Comparison of ENCODE assay signal across 25 cellular contexts in genomic region chr10:96317067-96317833, GRCh38. TPM values are rescaled to one million over a fixed set of nuclear protein-coding genes. Genes with fewer than 3 reads are reported as not detected.
DNase-seq lines count a peak whose midpoint lies in the region; ATAC-seq, FAIRE-seq and TF ChIP-seq lines count a peak whose summit lies in the region.
"Had no signal": no experiment of that assay in that cellular context is flagged by ENCODE, and none has a peak within 500 bp of the region (broad histone marks: within the 10 kb centered on the region; RNA-seq: fewer than 3 reads in every experiment).

No MANE protein-coding gene starts in this region.

- no peaks in the 10 kb centered on the region for H3F3A ChIP-seq in OCI-LY1 (ENCODE audit: insufficient read depth, low read length)

- POLR2A ChIA-PET in K562 (lab: Yijun Ruan, JAX): interaction anchor here (1.7 kb wide), 1 partner anchor 11 kb away, joined by 7 read pairs; no protein-coding TSS in a partner anchor

- H3K27ac ChIP-seq in C4-2B (no peak overlapping the region), OCI-LY1 (ENCODE audit: low read depth, low read length, poor library complexity, severe bottlenecking) (no peak overlapping the region), K562 (ENCODE audit: extremely low read depth, low read depth, low read length) (no peak overlapping the region)
- H3K27ac ChIP-seq: GM23248, KMS-11 had no signal

- H3K4me3 ChIP-seq in OCI-LY1 (ENCODE audit: low read depth, low read length, poor library complexity, severe bottlenecking): no peak overlapping the region
- no peak overlapping the region for H3K4me3 ChIP-seq in K562
- H3K4me3 ChIP-seq: BLaER1 treated with 17β-estradiol and CSF1 and Interleukin-3, amounts not matched to agents 10 nM and 100 nM; GM23248 had no signal

- H3K9me3 ChIP-seq in OCI-LY1 (ENCODE audit: low read length) (no peaks in the 10 kb centered on the region), K562 (replicated peaks; ENCODE audit: control insufficient read depth, insufficient read depth, low read depth, low read length) (no peaks in the 10 kb centered on the region)
- H3K9me3 ChIP-seq: BLaER1 treated with 17β-estradiol and CSF1 and Interleukin-3, amounts not matched to agents 10 nM and 100 nM had no signal

- H3K36me3 ChIP-seq in OCI-LY1 (ENCODE audit: insufficient read depth, low read length) (no peaks in the 10 kb centered on the region), K562 (ENCODE audit: control insufficient read depth, insufficient read depth, low read length) (no peaks in the 10 kb centered on the region)

- intact Hi-C loops in K562 (cut with micrococcal nuclease): no loop called here

- no peak; the same call in 2 of the 3 replicates for ATAC-seq in K562
- ATAC-seq in GM19467 (IDR thresholded peaks at IDR 0.05; ENCODE audit: unreplicated experiment): no peak
- ATAC-seq: Right ventricle myocardium inferior had no signal

- H3K79me2 ChIP-seq in OCI-LY1 (ENCODE audit: insufficient read depth, low read length): no peaks in the 10 kb centered on the region
- no peaks in the 10 kb centered on the region for H3K79me2 ChIP-seq in K562 (ENCODE audit: control insufficient read depth, insufficient read depth, low read length)

- H3K9ac ChIP-seq in OCI-LY1 (ENCODE audit: low read length): no peak overlapping the region
- no peak overlapping the region for H3K9ac ChIP-seq in K562 (ENCODE audit: insufficient read depth in 1 of 2, low read depth in 2 of 2, low read length in 2 of 2)
- H3K9ac ChIP-seq: GM23248, KMS-11 had no signal

- H3K9me2 ChIP-seq in OCI-LY1 (ENCODE audit: low read depth, low read length): no peaks in the 10 kb centered on the region

- H3K27me3 ChIP-seq in OCI-LY1 (ENCODE audit: insufficient read depth, low read length): no peaks in the 10 kb centered on the region
- H3K27me3 ChIP-seq in K562 (ENCODE audit: control insufficient read depth in 2 of 2, insufficient read depth in 2 of 2, low read length in 2 of 2): peaks cover 4 to 13% of the 10 kb centered on the region in 2 experiments; a peak in 3 of 5 replicates
- H3K27me3 ChIP-seq: BLaER1 treated with 17β-estradiol and CSF1 and Interleukin-3, amounts not matched to agents 10 nM and 100 nM had no signal

- FAIRE-seq in GM19239 (lab: Jason Lieb, UNC) (peak; percentile 75), K562 (lab: Jason Lieb, UNC) (no peak)
- FAIRE-seq: D721Med had no signal

- DNase-seq in GM19239 (ENCODE audit: insufficient read length, low spot score): no peak
- DNase-seq in K562 (ENCODE audit: extremely low read depth in 1 of 4, low spot score in 3 of 4): no peak
- no peak for DNase-seq in NCI-H2107 treated with DMSO at 0.1 percent for 48 hours (lab: John Stamatoyannopoulos, UW; ENCODE audit: unreplicated experiment)
- DNase-seq in stimulated activated naive CD4-positive, alpha-beta T cell treated with Interleukin-2 at 50 U/mL for 16 hours (lab: John Stamatoyannopoulos, UW): no peak
- DNase-seq: CD8-positive, alpha-beta memory T cell; GM23248; NCI-H1048; NCI-H1436 treated with DMSO at 0.1 percent for 48 hours; NCI-H2029; NCI-H2171 treated with DMSO at 0.1 percent for 48 hours; NCI-H446; NCI-H526 treated with DMSO at 0.1 percent for 48 hours; SW 1271; T-helper 2 cell had no signal

- H3K4me2 ChIP-seq in OCI-LY1 (ENCODE audit: low read length) (no peak overlapping the region), K562 (ENCODE audit: insufficient read depth, low read length) (no peak overlapping the region)
- H3K4me2 ChIP-seq: KMS-11 had no signal

- no peak for TF ChIP-seq POLR2A in K562 (conservative IDR thresholded peaks at IDR 0.05)

- no peaks in the 10 kb centered on the region for H4K20me1 ChIP-seq in OCI-LY1 (ENCODE audit: insufficient read depth, low read length)
- H4K20me1 ChIP-seq in K562 (replicated peaks; ENCODE audit: control insufficient read depth, insufficient read depth, low read length): no peaks in the 10 kb centered on the region

- H3K9me1 ChIP-seq in K562 (ENCODE audit: control insufficient read depth, insufficient read depth, low read length): no peaks in the 10 kb centered on the region

- H2AFZ ChIP-seq in OCI-LY1 (ENCODE audit: low read length) (no peak overlapping the region), K562 (ENCODE audit: low read depth, low read length) (no peak overlapping the region)
- H2AFZ ChIP-seq: GM23248 had no signal

- in situ Hi-C loops in K562 (cut with MboI): no loop called here

- no TSS peak for BruUV-seq in K562 (replicated peaks; lab: Mats Ljungman, UMichigan)

- no peak for TF ChIP-seq RAD21 in K562 (CRISPR knock-in tag; conservative IDR thresholded peaks at IDR 0.05 in 1 of 2, IDR thresholded peaks at IDR 0.05 in 1 of 2)

- no peak for TF ChIP-seq EP300 in K562 (IDR thresholded peaks at IDR 0.05; ENCODE audit: low read length)

- H3K4me1 ChIP-seq in OCI-LY1 (ENCODE audit: insufficient read depth, low read length, severe bottlenecking) (peaks cover 19% of the 10 kb centered on the region), K562 (replicated peaks in 1 of 2; ENCODE audit: control insufficient read depth in 2 of 2, insufficient read depth in 2 of 2, low read length in 2 of 2) (no peaks in the 10 kb centered on the region)

- 4% methylated on average over 4 of the region's 4 CpGs for WGBS in K562 (ENCODE audit: insufficient coverage, low coverage, missing lambda C conversion rate)

- CTCF ChIA-PET in K562 (lab: Yijun Ruan, JAX; ENCODE audit: low intra/inter-chr PET ratio): interaction anchor here (1.0 kb wide), 1 partner anchor 300 kb away, joined by 3 read pairs; no protein-coding TSS in a partner anchor

- 0 out of 2 replicates have a peak, but pooled peaks have one; percentile 18 for TF ChIP-seq CTCF in C4-2B (conservative IDR thresholded peaks at IDR 0.05)
- TF ChIP-seq CTCF in OCI-LY1 (IDR thresholded peaks at IDR 0.05; ENCODE audit: low read length): 0 out of 2 replicates have a peak, but pooled peaks have one; percentile 21
- no peak for TF ChIP-seq CTCF in K562 (IDR thresholded peaks at IDR 0.05 in 2 of 3, conservative IDR thresholded peaks at IDR 0.05 in 1 of 3; ENCODE audit: insufficient read depth in 2 of 3, low read depth in 1 of 3, low read length in 3 of 3)

TF ChIP-seq in K562, 482 proteins besides CTCF, POLR2A, EP300 and RAD21 (continues in another document):
- no peak for TF ChIP-seq ZFP36 (IDR thresholded peaks at IDR 0.05; ENCODE audit: low read depth, low read length, partially characterized antibody)
- no peak for TF ChIP-seq BDP1 (IDR thresholded peaks at IDR 0.05; ENCODE audit: insufficient read depth, insufficient read length)

RNA-seq across cellular contexts. Expression of gene DNTT, which starts 13.0 kb away (rescaled TPM):
- total RNA-seq in K562 (2011; cell fraction: chromatin; rRNA removed; ENCODE audit: low replicate concordance): not detected in 2 replicates
- total RNA-seq in K562 (2011; cell fraction: nucleolus; rRNA removed): not detected in 2 replicates
- not detected in 2 replicates for total RNA-seq in K562 (2011; cell fraction: nucleoplasm; rRNA removed)
- not detected in 2 replicates for total RNA-seq in K562 (2014; rRNA removed)
- not detected in 2 replicates for total RNA-seq in K562 (2014; rRNA removed; fragmentation: Illumina TruSeq; extraction: Trizol)
- not detected in 2 replicates for total RNA-seq in K562 (2015; rRNA removed; fragmentation: Illumina TruSeq; extraction: Trizol)
- not detected in 2 replicates for total RNA-seq in K562 (2021)
- not detected in 2 replicates for polyA plus RNA-seq in K562 (2011; rRNA removed)
- not detected in 2 replicates for polyA plus RNA-seq in K562 (2011; cell fraction: cytosol; rRNA removed)
- not detected in 2 replicates for polyA plus RNA-seq in K562 (2011; cell fraction: nucleus; rRNA removed)
- polyA plus RNA-seq in K562 (2012): not detected in 2 replicates
- polyA plus RNA-seq in K562 (2014; fragmentation: Illumina TruSeq; extraction: Trizol): not detected in 2 replicates
- polyA plus RNA-seq in K562 (2014; fragmentation: Nextera tagmentation; extraction: Ambion mirVana): not detected
- polyA plus RNA-seq in K562 (2014; rRNA removed): not detected in 2 replicates
- not detected in 2 replicates for polyA minus RNA-seq in K562 (2011; rRNA and poly(A)+ RNA removed)
- not detected in 2 replicates for polyA minus RNA-seq in K562 (2011; cell fraction: cytosol; rRNA and poly(A)+ RNA removed)
- polyA minus RNA-seq in K562 (2011; cell fraction: nucleus; rRNA and poly(A)+ RNA removed): not detected in 2 replicates
- total RNA-seq: A673; CD8-positive, alpha-beta memory T cell; G401; GM23248; M059J; Right ventricle myocardium inferior; SK-MEL-5 had no signal
- polyA plus RNA-seq: CD8-positive, alpha-beta memory T cell; GM23248 had no signal

RNA-seq across cellular contexts. Expression of gene OPALIN, which starts 41.6 kb away (rescaled TPM):
- total RNA-seq in K562 (2011; cell fraction: chromatin; rRNA removed; ENCODE audit: low replicate concordance): not detected in 2 replicates
- not detected in 2 replicates for total RNA-seq in K562 (2011; cell fraction: nucleolus; rRNA removed)
- total RNA-seq in K562 (2011; cell fraction: nucleoplasm; rRNA removed): not detected in 2 replicates
- total RNA-seq in K562 (2014; rRNA removed) (not detected in 2 replicates), K562 (2014; rRNA removed; fragmentation: Illumina TruSeq; extraction: Trizol) (not detected in 2 replicates), K562 (2015; rRNA removed; fragmentation: Illumina TruSeq; extraction: Trizol) (not detected in 2 replicates), K562 (2021) (not detected in 2 replicates)
- polyA plus RNA-seq in K562 (2011; rRNA removed) (not detected in 2 replicates), K562 (2014; fragmentation: Illumina TruSeq; extraction: Trizol) (not detected in 2 replicates), K562 (2014; fragmentation: Nextera tagmentation; extraction: Ambion mirVana) (not detected), K562 (2014; rRNA removed) (not detected in 2 replicates)
- not detected in 2 replicates for polyA plus RNA-seq in K562 (2011; cell fraction: cytosol; rRNA removed)
- not detected in 2 replicates for polyA plus RNA-seq in K562 (2011; cell fraction: nucleus; rRNA removed)
- not detected in 2 replicates for polyA plus RNA-seq in K562 (2012)
- not detected in 2 replicates for polyA minus RNA-seq in K562 (2011; rRNA and poly(A)+ RNA removed)
- polyA minus RNA-seq in K562 (2011; cell fraction: cytosol; rRNA and poly(A)+ RNA removed): not detected in 2 replicates
- not detected in 2 replicates for polyA minus RNA-seq in K562 (2011; cell fraction: nucleus; rRNA and poly(A)+ RNA removed)
- total RNA-seq: A673; CD8-positive, alpha-beta memory T cell; G401; GM23248; M059J; Right ventricle myocardium inferior; SK-MEL-5 had no signal
- polyA plus RNA-seq: CD8-positive, alpha-beta memory T cell; GM23248 had no signal

RNA-seq across cellular contexts. Expression of gene BLNK, which starts 45.9 kb away (rescaled TPM):
- total RNA-seq in K562 (2011; cell fraction: chromatin; rRNA removed; ENCODE audit: low replicate concordance): not detected in 2 replicates
- total RNA-seq in K562 (2011; cell fraction: nucleolus; rRNA removed): not detected in 2 replicates
- total RNA-seq in K562 (2011; cell fraction: nucleoplasm; rRNA removed): not detected in 2 replicates
- total RNA-seq in K562 (2014; rRNA removed) (not detected in 2 replicates), K562 (2014; rRNA removed; fragmentation: Illumina TruSeq; extraction: Trizol) (not detected in 2 replicates), K562 (2015; rRNA removed; fragmentation: Illumina TruSeq; extraction: Trizol) (not detected in 2 replicates), K562 (2021) (0.20 TPM in 1 of 2 replicates, not detected in the other)
- polyA plus RNA-seq in K562 (2011; rRNA removed) (not detected in 2 replicates), K562 (2014; fragmentation: Illumina TruSeq; extraction: Trizol) (not detected in 2 replicates), K562 (2014; fragmentation: Nextera tagmentation; extraction: Ambion mirVana) (not detected), K562 (2014; rRNA removed) (not detected in 2 replicates)
- not detected in 2 replicates for polyA plus RNA-seq in K562 (2011; cell fraction: cytosol; rRNA removed)
- polyA plus RNA-seq in K562 (2011; cell fraction: nucleus; rRNA removed): not detected in 2 replicates
- not detected in 2 replicates for polyA plus RNA-seq in K562 (2012)
- not detected in 2 replicates for polyA minus RNA-seq in K562 (2011; rRNA and poly(A)+ RNA removed)
- not detected in 2 replicates for polyA minus RNA-seq in K562 (2011; cell fraction: cytosol; rRNA and poly(A)+ RNA removed)
- polyA minus RNA-seq in K562 (2011; cell fraction: nucleus; rRNA and poly(A)+ RNA removed): not detected in 2 replicates
- total RNA-seq: A673; CD8-positive, alpha-beta memory T cell; G401; GM23248; M059J; SK-MEL-5 had no signal
- polyA plus RNA-seq: CD8-positive, alpha-beta memory T cell; GM23248 had no signal

Comparison
In these comparisons a context has a peak if more than half of its experiments do, and no peak if none do; other contexts are left out.
1. CTCF ChIP-seq: peak in C4-2B (single experiment) and OCI-LY1 (single experiment); none in K562 (0 of 3).